ENCODE assay signal across 1 cellular context in genomic region chr3:9396632-9397330, GRCh38.
TF ChIP-seq lines count a peak whose summit lies in the region.

No MANE protein-coding gene starts in this region.

TF ChIP-seq in neural cell, 6 proteins besides CTCF, POLR2A, EP300 and RAD21 (continued from another document):
- TF ChIP-seq REST (IDR thresholded peaks at IDR 0.05; ENCODE audit: borderline replicate concordance) (no peak), SMC3 (conservative IDR thresholded peaks at IDR 0.05; ENCODE audit: poor library complexity) (no peak), POLR2AphosphoS5 (IDR thresholded peaks at IDR 0.05) (peak; percentile 59)
